In genomic region chr6:1832844-1833787, GRCh38 we compare ENCODE assay signal across 10 cellular contexts.
DNase-seq lines count a peak whose midpoint lies in the region; ATAC-seq and TF ChIP-seq lines count a peak whose summit lies in the region.
"Had no signal": no experiment of that assay in that cellular context is flagged by ENCODE, and none has a peak within 500 bp of the region (broad histone marks: within the 10 kb centered on the region; RNA-seq: fewer than 3 reads in every experiment).

No MANE protein-coding gene starts in this region.

- ATAC-seq in left colon (peak; percentile 96), HG03378 (IDR thresholded peaks at IDR 0.05; ENCODE audit: unreplicated experiment) (no peak), GM21529 (IDR thresholded peaks at IDR 0.05; ENCODE audit: unreplicated experiment) (no peak)
- ATAC-seq: HCT116 had no signal

- 29 to 49% methylated on average over 5 to 16 of the region's 16 CpGs for WGBS in transverse colon (ENCODE audit: low coverage in 1 of 2), 2 donors

- in situ Hi-C loops in astrocyte of the spinal cord (cut with HindIII; ENCODE audit: low sequenced_read_pairs) = no loop called here
- in situ Hi-C loops in transverse colon (cut with MboI; ENCODE audit: low pct_ligation_motif_present in 1 of 4, low pct_unique_long_range_greater_than_20kb in 1 of 4, low sequenced_read_pairs in 3 of 4) = no loop called here

- H3K27ac ChIP-seq in transverse colon (peak overlapping the region in 2 of 4 donors; percentile 29 to 34), A673 (ENCODE audit: low read depth, low read length, poor library complexity, severe bottlenecking) (no peak overlapping the region)

- H3K27me3 ChIP-seq in transverse colon (no peaks in the 10 kb centered on the region), A673 (replicated peaks; ENCODE audit: insufficient read depth, low read depth, low read length, poor library complexity) (no peaks in the 10 kb centered on the region)

- H3K4me3 ChIP-seq in astrocyte of the spinal cord (ENCODE audit: low read depth, low read length) (no peak overlapping the region), transverse colon (no peak overlapping the region), A673 (ENCODE audit: low read depth, low read length, poor library complexity, severe bottlenecking) (no peak overlapping the region)

- H3K36me3 ChIP-seq in transverse colon (no peaks in the 10 kb centered on the region), A673 (ENCODE audit: insufficient read depth, low read length, poor library complexity, severe bottlenecking) (no peaks in the 10 kb centered on the region)

- H3K9me3 ChIP-seq in transverse colon (no peaks in the 10 kb centered on the region), A673 (ENCODE audit: low read depth, low read length, poor library complexity, severe bottlenecking) (no peaks in the 10 kb centered on the region)

- DNase-seq in NCI-H1092 treated with DMSO at 0.1 percent for 48 hours (lab: John Stamatoyannopoulos, UW) (peak; percentile 57), astrocyte of the spinal cord (ENCODE audit: low read depth, low spot score) (peak; percentile 52), left colon (peak; percentile 64 to 72), transverse colon (peak; percentile 61), A673 (ENCODE audit: low spot score) (no peak)
- no peak for DNase-seq in effector CD4-positive, alpha-beta T cell
- DNase-seq: activated naive CD4-positive, alpha-beta T cell treated with anti-CD3 and anti-CD28 coated beads for 36 hours had no signal

- intact Hi-C loops in left colon (cut with DNase I, micrococcal nuclease) = no loop called here
- intact Hi-C loops in transverse colon (cut with DNase I; ENCODE audit: low total_unique reads) = no loop called here
- intact Hi-C loops in A673 (cut with micrococcal nuclease; ENCODE audit: unreplicated experiment) = no loop called here

- BruUV-seq in A673 (replicated peaks; lab: Mats Ljungman, UMichigan) = no TSS peak

- TF ChIP-seq EP300 in transverse colon (IDR thresholded peaks at IDR 0.05; ENCODE audit: low read depth) = no peak

- no peak for TF ChIP-seq CTCF in astrocyte of the spinal cord (IDR thresholded peaks at IDR 0.05; ENCODE audit: low read depth, low read length)
- TF ChIP-seq CTCF in transverse colon (IDR thresholded peaks at IDR 0.05) = no peak
- TF ChIP-seq CTCF in A673 (conservative IDR thresholded peaks at IDR 0.05; ENCODE audit: low read depth, low read length) = no peak

- TF ChIP-seq POLR2A in transverse colon (IDR thresholded peaks at IDR 0.05) = no peak

- CTCF ChIA-PET in A673 (lab: Charles Lee) = no interaction called here

- H3K4me1 ChIP-seq in transverse colon = peaks cover 0 to 17% (median 10%) of the 10 kb centered on the region in 4 donors
- peaks cover 17% of the 10 kb centered on the region for H3K4me1 ChIP-seq in A673 (ENCODE audit: insufficient read depth, low read length, poor library complexity, severe bottlenecking)

- POLR2A ChIA-PET in A673 (lab: Charles Lee; ENCODE audit: low non-redundant PET) = interaction anchor here (0.6 kb wide), 1 partner anchor 95 kb away, joined by 4 read pairs; no protein-coding TSS in a partner anchor

Comparison
In these comparisons a context has a peak if more than half of its experiments do, and no peak if none do; other contexts are left out.
1. DNase-seq: peak in NCI-H1092 treated with DMSO at 0.1 percent for 48 hours (single experiment), astrocyte of the spinal cord (single experiment), left colon (2 of 2) and transverse colon (single experiment); none in A673 (single experiment) and effector CD4-positive, alpha-beta T cell (single experiment).